Comparison of ENCODE assay signal across 8 cellular contexts in genomic region chr7:87151002-87151505, GRCh38. TPM values are rescaled to one million over a fixed set of nuclear protein-coding genes. Genes with fewer than 3 reads are reported as not detected.
A peak's percentile ranks its signal among the peaks of the same experiment; 100 is the strongest.
DNase-seq lines count a peak whose midpoint lies in the region; ATAC-seq and TF ChIP-seq lines count a peak whose summit lies in the region.

No MANE protein-coding gene starts in this region.

- no peaks in the 10 kb centered on the region for H3K27me3 ChIP-seq in left ventricle myocardium inferior (ENCODE audit: low read depth)
- no peaks in the 10 kb centered on the region for H3K27me3 ChIP-seq in upper lobe of right lung

- H3K27ac Mint-ChIP-seq in activated naive CD8-positive, alpha-beta T cell treated with anti-CD3 and anti-CD28 coated beads for 36 hours: peak overlapping the region; percentile 93

- 50 to 88% methylated on average over 1 of the region's 5 CpGs for WGBS in mesodermal cell (ENCODE audit: insufficient coverage in 2 of 2), 2 experiments

- H3K4me1 Mint-ChIP-seq in activated naive CD8-positive, alpha-beta T cell treated with anti-CD3 and anti-CD28 coated beads for 36 hours: peaks cover 18% of the 10 kb centered on the region

- H3K27me3 Mint-ChIP-seq in activated naive CD8-positive, alpha-beta T cell treated with anti-CD3 and anti-CD28 coated beads for 36 hours: no peaks in the 10 kb centered on the region

- DNase-seq in left ventricle myocardium inferior (no peak), cardiac septum (ENCODE audit: low spot score) (no peak), upper lobe of right lung (no peak), iPS-NIHi7 (ENCODE audit: extremely low spot score) (no peak)
- no peak for DNase-seq in activated naive CD8-positive, alpha-beta T cell treated with anti-CD3 and anti-CD28 coated beads for 36 hours

- no peaks in the 10 kb centered on the region for H3K9me3 Mint-ChIP-seq in activated naive CD8-positive, alpha-beta T cell treated with anti-CD3 and anti-CD28 coated beads for 36 hours

- intact Hi-C loops in left ventricle myocardium inferior (cut with micrococcal nuclease) (no loop called here), cardiac septum (cut with DNase I) (loop anchor here (5.0 to 10.0 kb wide), 3 partner anchors 94 to 724 kb away; partner anchors contain the start of genes CROT, DBF4, ELAPOR2 and SLC25A40), upper lobe of right lung (cut with DNase I) (no loop called here)

- H3K4me1 ChIP-seq in left ventricle myocardium inferior: peaks cover 55% of the 10 kb centered on the region
- peaks cover 4% of the 10 kb centered on the region for H3K4me1 ChIP-seq in mesodermal cell (ENCODE audit: control insufficient read depth, insufficient read depth, low read length, poor library complexity, severe bottlenecking)
- peaks cover 30% of the 10 kb centered on the region for H3K4me1 ChIP-seq in upper lobe of right lung

- H3K4me3 ChIP-seq in left ventricle myocardium inferior (peak overlapping the region; percentile 81), mesodermal cell (ENCODE audit: extremely low read depth, insufficient read depth, low read length, poor library complexity, severe bottlenecking) (peak overlapping the region; percentile 83), upper lobe of right lung (peak overlapping the region; percentile 77)

- ATAC-seq in upper lobe of right lung: no peak
- ATAC-seq in HG02623 (IDR thresholded peaks at IDR 0.05; ENCODE audit: unreplicated experiment): no peak
- no peak for ATAC-seq in HG03280 (IDR thresholded peaks at IDR 0.05; ENCODE audit: unreplicated experiment)

- H3K27ac ChIP-seq in left ventricle myocardium inferior (replicated peaks) (peak overlapping the region; percentile 98), mesodermal cell (ENCODE audit: low read depth, low read length, severe bottlenecking) (no peak overlapping the region), upper lobe of right lung (peak overlapping the region; percentile 97)

- peaks cover 19% of the 10 kb centered on the region for H3K36me3 Mint-ChIP-seq in activated naive CD8-positive, alpha-beta T cell treated with anti-CD3 and anti-CD28 coated beads for 36 hours

- H3K36me3 ChIP-seq in left ventricle myocardium inferior (no peaks in the 10 kb centered on the region), mesodermal cell (ENCODE audit: control insufficient read depth, insufficient read depth, low read length) (peaks cover 4% of the 10 kb centered on the region), upper lobe of right lung (no peaks in the 10 kb centered on the region)

- peak overlapping the region; percentile 92 for H3K4me3 Mint-ChIP-seq in activated naive CD8-positive, alpha-beta T cell treated with anti-CD3 and anti-CD28 coated beads for 36 hours

- H3K9me3 ChIP-seq in left ventricle myocardium inferior (replicated peaks): no peaks in the 10 kb centered on the region
- no peaks in the 10 kb centered on the region for H3K9me3 ChIP-seq in mesodermal cell (ENCODE audit: control insufficient read depth, low read length)
- H3K9me3 ChIP-seq in upper lobe of right lung: no peaks in the 10 kb centered on the region

- TF ChIP-seq CTCF in left ventricle myocardium inferior (IDR thresholded peaks at IDR 0.05; ENCODE audit: borderline replicate concordance) (no peak), upper lobe of right lung (IDR thresholded peaks at IDR 0.05) (no peak)

RNA-seq across cellular contexts. Expression of gene DMTF1, which starts 1.2 kb away (rescaled TPM):
- 19.4 TPM for total RNA-seq in left ventricle myocardium inferior
- total RNA-seq in cardiac septum: 38.9 TPM
- 10 to 100 TPM; 57.1 to 59.9 TPM for total RNA-seq in activated naive CD8-positive, alpha-beta T cell treated with anti-CD3 and anti-CD28 coated beads for 36 hours
- 67.2 TPM for polyA plus RNA-seq in mesodermal cell (2013, experiment 1 of 2)
- 67.7 TPM for polyA plus RNA-seq in mesodermal cell (2013, experiment 2 of 2)
- total RNA-seq in upper lobe of right lung: 82.8 TPM
